10 cellular contexts compared by ENCODE assay signal in the genomic region with DNA sequence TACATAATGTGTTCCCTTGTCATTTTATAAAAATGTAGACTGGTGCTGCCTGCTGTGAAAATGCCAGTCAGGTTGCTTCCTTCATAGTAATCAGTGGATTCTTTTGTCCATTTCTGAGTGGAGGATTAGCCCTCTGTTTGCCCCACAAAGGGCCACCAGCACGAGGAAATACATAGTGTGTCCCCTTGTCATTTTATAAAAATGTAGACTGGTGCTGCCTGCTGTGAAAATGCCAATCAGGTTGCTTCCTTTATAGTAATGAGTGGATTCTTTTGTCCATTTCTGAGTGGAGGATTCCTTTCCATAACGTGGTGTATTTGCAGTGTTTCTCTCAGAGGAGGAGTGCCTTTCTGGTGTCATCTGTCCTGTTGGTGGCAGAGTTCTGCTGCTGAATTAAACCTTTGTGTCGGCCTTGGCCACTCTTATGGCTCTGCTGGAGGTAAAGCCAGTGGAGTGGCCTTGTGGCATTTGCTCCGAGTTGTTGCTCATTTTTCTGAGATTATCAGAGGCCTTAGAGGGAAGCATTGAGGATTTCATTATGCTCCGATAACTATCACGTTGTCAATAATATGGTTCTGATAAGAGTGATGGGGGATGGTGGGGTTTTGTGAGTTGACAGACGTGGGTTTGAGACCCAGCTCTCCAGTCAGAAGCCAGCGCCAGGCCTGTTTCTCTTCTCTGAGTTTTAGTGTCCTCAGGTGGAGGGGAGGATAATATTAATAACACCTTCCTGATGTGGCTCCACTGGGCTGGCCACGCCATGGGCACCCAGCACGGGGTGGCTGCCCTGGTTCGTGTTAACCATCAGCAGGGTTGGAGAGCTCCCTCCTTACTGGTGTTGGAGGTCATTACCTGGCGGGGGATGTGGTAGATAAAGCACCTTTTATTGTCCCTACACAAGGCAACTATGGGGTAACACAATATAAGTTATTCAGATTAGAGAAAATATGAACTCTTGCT.
DNase-seq lines count a peak whose midpoint lies in the region; ATAC-seq and TF ChIP-seq lines count a peak whose summit lies in the region.
"Had no signal": no experiment of that assay in that cellular context is flagged by ENCODE, and none has a peak within 500 bp of the region (broad histone marks: within the 10 kb centered on the region; RNA-seq: fewer than 3 reads in every experiment).

No MANE protein-coding gene starts in this region.

- H3K4me3 ChIP-seq in mammary epithelial cell (replicated peaks in 1 of 3; ENCODE audit: insufficient read depth in 1 of 3, low read depth in 2 of 3, low read length in 3 of 3) = no peak overlapping the region
- H3K4me3 ChIP-seq in left lung = no peak overlapping the region

- H3K4me2 ChIP-seq in mammary epithelial cell (ENCODE audit: insufficient read depth, low read depth, low read length) = no peak overlapping the region

- H3K27me3 ChIP-seq in mammary epithelial cell (ENCODE audit: insufficient read depth, low read length) = no peaks in the 10 kb centered on the region
- H3K27me3 ChIP-seq in left lung = no peaks in the 10 kb centered on the region

- H3K27me3 Mint-ChIP-seq in MCF 10A (ENCODE audit: insufficient read depth, unreplicated experiment) (no peaks in the 10 kb centered on the region), type B pancreatic cell (no peaks in the 10 kb centered on the region)
- peaks cover 7% of the 10 kb centered on the region for H3K27me3 Mint-ChIP-seq in T-helper 2 cell treated with Interferon-gamma antibody and Interleukin-4, amounts not matched to agents 5 μg/mL and 100 μg/mL, for 36 hours (ENCODE audit: low read depth)

- no TSS peak for BruUV-seq in MCF 10A (replicated peaks; lab: Mats Ljungman, UMichigan)
- BruUV-seq in mammary epithelial cell (replicated peaks; lab: Mats Ljungman, UMichigan) = no TSS peak

- H3K36me3 Mint-ChIP-seq in MCF 10A (ENCODE audit: insufficient read depth, unreplicated experiment) (no peaks in the 10 kb centered on the region), type B pancreatic cell (peaks cover 4% of the 10 kb centered on the region)
- H3K36me3 Mint-ChIP-seq in T-helper 2 cell treated with Interferon-gamma antibody and Interleukin-4, amounts not matched to agents 5 μg/mL and 100 μg/mL, for 36 hours (ENCODE audit: low read depth) = no peaks in the 10 kb centered on the region

- 68% methylated on average over 10 of the region's 12 CpGs for WGBS in mammary epithelial cell (ENCODE audit: low coverage, missing lambda C conversion rate)

- no peak overlapping the region for H3K9ac ChIP-seq in mammary epithelial cell (ENCODE audit: insufficient read depth, low read length)

- POLR2A ChIA-PET in MCF 10A (lab: Yijun Ruan, JAX) = interaction anchor here (0.6 kb wide), 1 partner anchor 15 kb away, joined by 3 read pairs; no protein-coding TSS in a partner anchor

- H3K9me3 ChIP-seq in mammary epithelial cell (replicated peaks; ENCODE audit: insufficient read depth, low read length) = no peaks in the 10 kb centered on the region
- H3K9me3 ChIP-seq in left lung = no peaks in the 10 kb centered on the region

- H3K36me3 ChIP-seq in mammary epithelial cell (ENCODE audit: insufficient read depth, low read length) (no peaks in the 10 kb centered on the region), left lung (no peaks in the 10 kb centered on the region)

- in situ Hi-C loops in mammary epithelial cell (cut with MboI; ENCODE audit: low sequenced_read_pairs in 2 of 2) = loop anchor here in 1 of 2 donors (25.0 kb wide), 1 partner anchor 503 kb away; no protein-coding TSS in a partner anchor

- H3K27ac ChIP-seq in mammary epithelial cell (ENCODE audit: insufficient read depth, low read depth, low read length) (no peak overlapping the region), VCaP (peak overlapping the region; percentile 93), left lung (no peak overlapping the region)

- TF ChIP-seq CTCF in MCF 10A (IDR thresholded peaks at IDR 0.05; ENCODE audit: unreplicated experiment) = peak; percentile 6
- TF ChIP-seq CTCF in mammary epithelial cell (conservative IDR thresholded peaks at IDR 0.05 in 1 of 2, IDR thresholded peaks at IDR 0.05 in 1 of 2; ENCODE audit: extremely low read depth in 1 of 2, insufficient read depth in 1 of 2, low read depth in 1 of 2, low read length in 2 of 2) = no peak
- TF ChIP-seq CTCF in VCaP (conservative IDR thresholded peaks at IDR 0.05) = peak; percentile 54
- TF ChIP-seq CTCF in left lung (IDR thresholded peaks at IDR 0.05) = no peak
- TF ChIP-seq CTCF in type B pancreatic cell (conservative IDR thresholded peaks at IDR 0.05) = no peak

- H2AFZ ChIP-seq in mammary epithelial cell (ENCODE audit: low read depth, low read length) = no peak overlapping the region

- H3K27ac Mint-ChIP-seq in MCF 10A (ENCODE audit: low read depth, unreplicated experiment) (peak overlapping the region; percentile 27), type B pancreatic cell (peak overlapping the region; percentile 82)
- H3K27ac Mint-ChIP-seq in T-helper 2 cell treated with Interferon-gamma antibody and Interleukin-4, amounts not matched to agents 5 μg/mL and 100 μg/mL, for 36 hours = no peak overlapping the region

- no peak overlapping the region for H3K4me3 Mint-ChIP-seq in MCF 10A (ENCODE audit: unreplicated experiment)
- H3K4me3 Mint-ChIP-seq in type B pancreatic cell = no peak overlapping the region
- H3K4me3 Mint-ChIP-seq in T-helper 2 cell treated with Interferon-gamma antibody and Interleukin-4, amounts not matched to agents 5 μg/mL and 100 μg/mL, for 36 hours = no peak overlapping the region

- H3K4me1 Mint-ChIP-seq in MCF 10A (ENCODE audit: insufficient read depth, unreplicated experiment) = peaks cover 3% of the 10 kb centered on the region
- peaks cover 36% of the 10 kb centered on the region for H3K4me1 Mint-ChIP-seq in type B pancreatic cell (ENCODE audit: unreplicated experiment)
- peaks cover 2% of the 10 kb centered on the region for H3K4me1 Mint-ChIP-seq in T-helper 2 cell treated with Interferon-gamma antibody and Interleukin-4, amounts not matched to agents 5 μg/mL and 100 μg/mL, for 36 hours (ENCODE audit: low read depth)

- CTCF ChIA-PET in MCF 10A (lab: Yijun Ruan, JAX) (interaction anchor here (0.6 to 1.8 kb wide), 4 partner anchors 33 to 1435 kb away, joined by 3 to 4 read pairs (median 4); a partner anchor contains a TSS), mammary epithelial cell (lab: Charles Lee; ENCODE audit: low non-redundant PET) (no interaction called here)

- DNase-seq in MCF 10A (ENCODE audit: unreplicated experiment) (no peak), mammary epithelial cell (no peak), left lung (no peak), type B pancreatic cell (ENCODE audit: extremely low spot score, unreplicated experiment) (no peak)
- no peak for DNase-seq in T-helper 2 cell treated with Interferon-gamma antibody and Interleukin-4, amounts not matched to agents 5 μg/mL and 100 μg/mL, for 36 hours (ENCODE audit: low spot score)
- DNase-seq: effector CD4-positive, alpha-beta T cell; T-helper 2 cell had no signal

- ATAC-seq in left lung (peak; percentile 33), HG03342 (IDR thresholded peaks at IDR 0.05; ENCODE audit: unreplicated experiment) (no peak), HG03097 (IDR thresholded peaks at IDR 0.05; ENCODE audit: low FRiP score, unreplicated experiment) (no peak)

- no peaks in the 10 kb centered on the region for H4K20me1 ChIP-seq in mammary epithelial cell (ENCODE audit: insufficient read depth, low read length)

- dilution Hi-C loops in mammary epithelial cell (cut with HindIII; ENCODE audit: low sequenced_read_pairs) = no loop called here

- peaks cover 80% of the 10 kb centered on the region for H3K79me2 ChIP-seq in mammary epithelial cell (ENCODE audit: insufficient read depth, low read length)

- H3K9me3 Mint-ChIP-seq in MCF 10A (ENCODE audit: unreplicated experiment) = no peaks in the 10 kb centered on the region
- H3K9me3 Mint-ChIP-seq in type B pancreatic cell = peaks cover 2% of the 10 kb centered on the region
- H3K9me3 Mint-ChIP-seq in T-helper 2 cell treated with Interferon-gamma antibody and Interleukin-4, amounts not matched to agents 5 μg/mL and 100 μg/mL, for 36 hours = no peaks in the 10 kb centered on the region

- intact Hi-C loops in MCF 10A (cut with micrococcal nuclease) = no loop called here
- intact Hi-C loops in mammary epithelial cell (cut with micrococcal nuclease) = no loop called here
- intact Hi-C loops in left lung (cut with DNase I) = no loop called here

- H3K4me1 ChIP-seq in mammary epithelial cell (ENCODE audit: insufficient read depth, low read length) (peaks cover 8% of the 10 kb centered on the region), left lung (peaks cover under 1 to 15% of the 10 kb centered on the region in 2 donors)

Comparison
In these comparisons a context has a peak if more than half of its experiments do, and no peak if none do; other contexts are left out.
1. CTCF ChIP-seq: peak in MCF 10A (single experiment) and VCaP (single experiment); none in mammary epithelial cell (0 of 2), left lung (0 of 2) and type B pancreatic cell (single experiment).